18 cellular contexts compared by ENCODE assay signal in genomic region chr9:124228516-124228915, GRCh38. TPM values are rescaled to one million over a fixed set of nuclear protein-coding genes. Genes with fewer than 3 reads are reported as not detected.
A peak's percentile ranks its signal among the peaks of the same experiment; 100 is the strongest.
DNase-seq lines count a peak whose midpoint lies in the region; FAIRE-seq and TF ChIP-seq lines count a peak whose summit lies in the region.
"Had no signal": no experiment of that assay in that cellular context is flagged by ENCODE, and none has a peak within 500 bp of the region (broad histone marks: within the 10 kb centered on the region; RNA-seq: fewer than 3 reads in every experiment).

No MANE protein-coding gene starts in this region.

- no peak overlapping the region for H3K56ac ChIP-seq in H1 (replicated peaks; ENCODE audit: insufficient read length, low read depth, low read length)

- H3K27me3 ChIP-seq in H1 (replicated peaks in 1 of 4; ENCODE audit: control insufficient read depth in 3 of 4, extremely low read depth in 1 of 4, insufficient read depth in 3 of 4, low read length in 3 of 4) (no peaks in the 10 kb centered on the region), trophoblast cell (ENCODE audit: insufficient read depth, low read length) (no peaks in the 10 kb centered on the region)

- TF ChIP-seq POLR2A in H1 (IDR thresholded peaks at IDR 0.05; ENCODE audit: control extremely low read depth in 1 of 2, low read depth in 2 of 2, low read length in 2 of 2), result no peak

- TF ChIP-seq RAD21 in H1 (IDR thresholded peaks at IDR 0.05 in 1 of 2, conservative IDR thresholded peaks at IDR 0.05 in 1 of 2; ENCODE audit: low read depth in 2 of 2, low read length in 2 of 2), result no peak

- H3K9me3 ChIP-seq in H1 (ENCODE audit: insufficient read depth in 2 of 2, low read depth in 1 of 2, low read length in 1 of 2), result no peaks in the 10 kb centered on the region
- no peaks in the 10 kb centered on the region for H3K9me3 ChIP-seq in trophoblast cell (ENCODE audit: insufficient read depth, low read depth, low read length)

- no peak for TF ChIP-seq CTCF in H1 (IDR thresholded peaks at IDR 0.05; ENCODE audit: control extremely low read depth in 1 of 3, insufficient read depth in 1 of 3, low read depth in 1 of 3, low read length in 3 of 3)

- POLR2A ChIA-PET in H1 (lab: Charles Lee; ENCODE audit: partially characterized antibody), result no interaction called here

- no peak overlapping the region for H3K18ac ChIP-seq in H1 (ENCODE audit: extremely low read depth, low read length)
- no peak overlapping the region for H3K18ac ChIP-seq in trophoblast cell (ENCODE audit: low read length)

- H3K36me3 ChIP-seq in H1 (ENCODE audit: control insufficient read depth in 2 of 4, insufficient read depth in 4 of 4, low read length in 3 of 4), result no peaks in the 10 kb centered on the region
- no peaks in the 10 kb centered on the region for H3K36me3 ChIP-seq in trophoblast cell (ENCODE audit: control insufficient read depth in 1 of 2, insufficient read depth in 2 of 2, low read length in 2 of 2)

- H3K79me2 ChIP-seq in H1 (ENCODE audit: control insufficient read depth in 1 of 2, insufficient read depth in 2 of 2, low read length in 2 of 2) (no peaks in the 10 kb centered on the region), trophoblast cell (ENCODE audit: control insufficient read depth, insufficient read depth, low read length, poor library complexity) (no peaks in the 10 kb centered on the region)

- H3K23ac ChIP-seq in H1 (ENCODE audit: insufficient read length) (no peak overlapping the region), trophoblast cell (ENCODE audit: low read length) (no peak overlapping the region)

- no peaks in the 10 kb centered on the region for H3K23me2 ChIP-seq in H1 (ENCODE audit: low read depth, low read length)

- no peak overlapping the region for H4K12ac ChIP-seq in trophoblast cell (ENCODE audit: low read depth, low read length)

- H2AFZ ChIP-seq in H1 (ENCODE audit: low read length), result no peak overlapping the region; the same call in 1 of the 2 replicates
- no peak overlapping the region for H2AFZ ChIP-seq in trophoblast cell (ENCODE audit: insufficient read depth, low read length, poor library complexity)
- H2AFZ ChIP-seq: GM23338 had no signal

- H2BK20ac ChIP-seq in H1 (ENCODE audit: low read length), result no peak overlapping the region

- H3K9ac ChIP-seq in H1 (replicated peaks in 1 of 4; ENCODE audit: extremely low read depth in 1 of 4, low read depth in 3 of 4, low read length in 3 of 4), result no peak overlapping the region
- H3K9ac ChIP-seq in trophoblast cell (ENCODE audit: low read length), result peak overlapping the region; percentile 51

- H3K79me1 ChIP-seq in H1 (ENCODE audit: low read depth, low read length), result no peaks in the 10 kb centered on the region
- H3K79me1 ChIP-seq in trophoblast cell (ENCODE audit: low read length), result no peaks in the 10 kb centered on the region

- H2BK12ac ChIP-seq in H1 (ENCODE audit: low read depth, low read length) (no peak overlapping the region), trophoblast cell (ENCODE audit: low read length) (no peak overlapping the region)

- no peak for TF ChIP-seq EP300 in H1 (IDR thresholded peaks at IDR 0.05; ENCODE audit: borderline replicate concordance in 1 of 2, low read depth in 2 of 2, low read length in 2 of 2)

- FAIRE-seq in H1 (lab: Jason Lieb, UNC), result no peak
- FAIRE-seq: GM12892, GM18507 had no signal

- H2BK120ac ChIP-seq in H1 (replicated peaks; ENCODE audit: low read depth, low read length), result no peak overlapping the region
- H2BK120ac ChIP-seq in trophoblast cell (ENCODE audit: insufficient read depth, low read length, poor library complexity), result no peak overlapping the region

- H2AK5ac ChIP-seq in H1 (ENCODE audit: low read depth, low read length), result no peak overlapping the region
- no peak overlapping the region for H2AK5ac ChIP-seq in trophoblast cell (ENCODE audit: low read length)

- H3K14ac ChIP-seq in H1 (ENCODE audit: insufficient read length) (no peak overlapping the region), trophoblast cell (ENCODE audit: low read length) (no peak overlapping the region)

- H4K91ac ChIP-seq in H1 (replicated peaks; ENCODE audit: insufficient read length, low read length) (no peak overlapping the region), trophoblast cell (ENCODE audit: low read depth, low read length) (no peak overlapping the region)

- H3K27ac ChIP-seq in H1 (ENCODE audit: low read depth, low read length) (no peak overlapping the region), trophoblast cell (ENCODE audit: low read depth, low read length) (no peak overlapping the region)

- 84% methylated on average over 2 of the region's 2 CpGs; no CpG with 5 or more reads in 1 of the 2 experiments for WGBS in H1 (ENCODE audit: extremely low coverage in 1 of 2, insufficient coverage in 1 of 2, insufficient read length in 1 of 2, insufficient replicate concordance in 2 of 2, low coverage in 1 of 2, low lambda C conversion rate in 2 of 2, missing lambda C conversion rate in 1 of 2), 2 experiments
- no CpG with 5 or more reads among the region's 2 CpGs for WGBS in trophoblast cell (ENCODE audit: extremely low coverage, insufficient coverage, insufficient read length)

- no peaks in the 10 kb centered on the region for H4K20me1 ChIP-seq in H1 (replicated peaks in 1 of 2; ENCODE audit: control insufficient read depth in 1 of 2, insufficient read depth in 2 of 2, low read length in 2 of 2)

- no peak overlapping the region for H2BK15ac ChIP-seq in H1 (ENCODE audit: low read length)

- H4K8ac ChIP-seq in H1 (ENCODE audit: extremely low read depth, insufficient read depth, low read length) (no peak overlapping the region), trophoblast cell (ENCODE audit: low read depth, low read length) (no peak overlapping the region)

- no peak overlapping the region for H3K4me2 ChIP-seq in H1 (ENCODE audit: insufficient read depth in 1 of 2, low read depth in 2 of 2, low read length in 2 of 2)
- no peak overlapping the region for H3K4me2 ChIP-seq in trophoblast cell (ENCODE audit: low read length)
- H3K4me2 ChIP-seq: GM23338 had no signal

- peak; percentile 18 for DNase-seq in NCI-H2227 (lab: John Stamatoyannopoulos, UW; ENCODE audit: unreplicated experiment)
- no peak for DNase-seq in NCI-H2227 treated with DMSO at 0.1 percent for 48 hours (lab: John Stamatoyannopoulos, UW)
- DNase-seq in NCI-H69 (lab: John Stamatoyannopoulos, UW), result peak; percentile 65
- no peak for DNase-seq in H1 (ENCODE audit: low read depth in 1 of 2, low spot score in 2 of 2)
- DNase-seq in trophoblast cell, result no peak
- DNase-seq in activated CD4-positive, alpha-beta T cell treated with anti-CD3 and anti-CD28 coated beads for 48 hours, result no peak
- no peak for DNase-seq in NCI-H524 treated with DMSO at 0.1 percent for 48 hours (lab: John Stamatoyannopoulos, UW)
- DNase-seq: C1 segment of cervical spinal cord; CD4-positive, CD25-positive, alpha-beta regulatory T cell; CD8-positive, alpha-beta memory T cell; COR-L47; DMS153; DMS79; GDM1; H7 had no signal

- H3K4me3 ChIP-seq in H1 (ENCODE audit: extremely low read depth in 1 of 4, insufficient read depth in 2 of 4, low read depth in 3 of 4, low read length in 4 of 4) (no peak overlapping the region), trophoblast cell (ENCODE audit: low read depth, low read length) (no peak overlapping the region)
- H3K4me3 ChIP-seq: GM23338 had no signal

- H2BK5ac ChIP-seq in H1 (ENCODE audit: low read depth, low read length) (no peak overlapping the region), trophoblast cell (ENCODE audit: low read depth, low read length, poor library complexity) (no peak overlapping the region)

- H3K4ac ChIP-seq in H1 (replicated peaks; ENCODE audit: insufficient read length, low read depth, low read length), result no peak overlapping the region
- no peak overlapping the region for H3K4ac ChIP-seq in trophoblast cell (ENCODE audit: low read depth, low read length)

- H3K4me1 ChIP-seq in H1 (replicated peaks in 1 of 4; ENCODE audit: control insufficient read depth in 3 of 4, insufficient read depth in 4 of 4, low read length in 3 of 4), result no peaks in the 10 kb centered on the region
- no peaks in the 10 kb centered on the region for H3K4me1 ChIP-seq in trophoblast cell (ENCODE audit: control insufficient read depth in 1 of 2, insufficient read depth in 2 of 2, low read length in 2 of 2)

- CTCF ChIA-PET in H1 (lab: Charles Lee; ENCODE audit: partially characterized antibody), result interaction anchor here (0.9 to 1.7 kb wide), 2 partner anchors 13 to 19 kb away, joined by 3 to 4 read pairs; no protein-coding TSS in a partner anchor

- H4K5ac ChIP-seq in H1 (ENCODE audit: insufficient read length, low read depth, low read length), result no peak overlapping the region

RNA-seq across cellular contexts. Expression of gene NEK6, which starts 29.2 kb away (rescaled TPM):
- 16.6 and 19.7 TPM in 2 replicates for total RNA-seq in H1 (2021; fragmentation: NEBNext Ultra II Directional; extraction: Animal tissue kit (Norgen Biotek cat#: 25700))
- 17.7 and 23.9 TPM in 2 replicates for polyA plus RNA-seq in H1 (2011; rRNA removed)
- polyA plus RNA-seq in H1 (2011; cell fraction: cytosol; rRNA removed), result 12.8 TPM
- 19.1 TPM for polyA plus RNA-seq in H1 (2011; cell fraction: nucleus; rRNA removed)
- polyA plus RNA-seq in H1 (2012, experiment 1 of 2), result 8.7 to 13.7 TPM (median 12.4 TPM) in 4 replicates
- 6.3 TPM for polyA plus RNA-seq in H1 (2012, experiment 2 of 2)
- 9.1 TPM for polyA plus RNA-seq in H1 (2013, experiment 1 of 2)
- 9.1 TPM for polyA plus RNA-seq in H1 (2013, experiment 2 of 2)
- 21.8 and 31.4 TPM in 2 replicates for polyA minus RNA-seq in H1 (2011; rRNA and poly(A)+ RNA removed)
- polyA minus RNA-seq in H1 (2011; cell fraction: cytosol; rRNA and poly(A)+ RNA removed), result 7.7 TPM
- 18.9 TPM for polyA minus RNA-seq in H1 (2011; cell fraction: nucleus; rRNA and poly(A)+ RNA removed)
- 51.6 and 53.5 TPM in 2 replicates for polyA plus RNA-seq in trophoblast cell (2013)

Comparison
In these comparisons a context has a peak if more than half of its experiments do, and no peak if none do; other contexts are left out.
1. DNase-seq: peak in NCI-H2227 (single experiment) and NCI-H69 (single experiment); none in NCI-H2227 treated with DMSO at 0.1 percent for 48 hours (single experiment), H1 (0 of 2), trophoblast cell (0 of 2), activated CD4-positive, alpha-beta T cell treated with anti-CD3 and anti-CD28 coated beads for 48 hours (single experiment) and NCI-H524 treated with DMSO at 0.1 percent for 48 hours (single experiment).